ENCODE assay signal across 1 cellular context in the genomic region with DNA sequence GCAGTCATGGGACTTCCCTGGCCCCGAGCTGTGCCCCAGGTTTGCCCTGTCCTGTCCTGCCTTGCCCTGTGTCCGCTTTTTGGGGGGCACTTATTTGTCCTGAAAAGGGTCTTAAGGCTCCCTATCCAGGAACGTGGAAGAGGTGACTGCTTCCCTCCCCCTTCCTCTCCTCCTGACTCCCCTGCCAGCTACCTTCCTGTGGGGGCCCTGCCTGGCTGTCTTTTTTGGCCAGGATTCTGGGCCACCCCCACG.
TF ChIP-seq lines count a peak whose summit lies in the region.

No MANE protein-coding gene starts in this region.

TF ChIP-seq in GM23338, 12 proteins besides CTCF, POLR2A, EP300 and RAD21 (continued from another document):
- TF ChIP-seq, protein P1, sequence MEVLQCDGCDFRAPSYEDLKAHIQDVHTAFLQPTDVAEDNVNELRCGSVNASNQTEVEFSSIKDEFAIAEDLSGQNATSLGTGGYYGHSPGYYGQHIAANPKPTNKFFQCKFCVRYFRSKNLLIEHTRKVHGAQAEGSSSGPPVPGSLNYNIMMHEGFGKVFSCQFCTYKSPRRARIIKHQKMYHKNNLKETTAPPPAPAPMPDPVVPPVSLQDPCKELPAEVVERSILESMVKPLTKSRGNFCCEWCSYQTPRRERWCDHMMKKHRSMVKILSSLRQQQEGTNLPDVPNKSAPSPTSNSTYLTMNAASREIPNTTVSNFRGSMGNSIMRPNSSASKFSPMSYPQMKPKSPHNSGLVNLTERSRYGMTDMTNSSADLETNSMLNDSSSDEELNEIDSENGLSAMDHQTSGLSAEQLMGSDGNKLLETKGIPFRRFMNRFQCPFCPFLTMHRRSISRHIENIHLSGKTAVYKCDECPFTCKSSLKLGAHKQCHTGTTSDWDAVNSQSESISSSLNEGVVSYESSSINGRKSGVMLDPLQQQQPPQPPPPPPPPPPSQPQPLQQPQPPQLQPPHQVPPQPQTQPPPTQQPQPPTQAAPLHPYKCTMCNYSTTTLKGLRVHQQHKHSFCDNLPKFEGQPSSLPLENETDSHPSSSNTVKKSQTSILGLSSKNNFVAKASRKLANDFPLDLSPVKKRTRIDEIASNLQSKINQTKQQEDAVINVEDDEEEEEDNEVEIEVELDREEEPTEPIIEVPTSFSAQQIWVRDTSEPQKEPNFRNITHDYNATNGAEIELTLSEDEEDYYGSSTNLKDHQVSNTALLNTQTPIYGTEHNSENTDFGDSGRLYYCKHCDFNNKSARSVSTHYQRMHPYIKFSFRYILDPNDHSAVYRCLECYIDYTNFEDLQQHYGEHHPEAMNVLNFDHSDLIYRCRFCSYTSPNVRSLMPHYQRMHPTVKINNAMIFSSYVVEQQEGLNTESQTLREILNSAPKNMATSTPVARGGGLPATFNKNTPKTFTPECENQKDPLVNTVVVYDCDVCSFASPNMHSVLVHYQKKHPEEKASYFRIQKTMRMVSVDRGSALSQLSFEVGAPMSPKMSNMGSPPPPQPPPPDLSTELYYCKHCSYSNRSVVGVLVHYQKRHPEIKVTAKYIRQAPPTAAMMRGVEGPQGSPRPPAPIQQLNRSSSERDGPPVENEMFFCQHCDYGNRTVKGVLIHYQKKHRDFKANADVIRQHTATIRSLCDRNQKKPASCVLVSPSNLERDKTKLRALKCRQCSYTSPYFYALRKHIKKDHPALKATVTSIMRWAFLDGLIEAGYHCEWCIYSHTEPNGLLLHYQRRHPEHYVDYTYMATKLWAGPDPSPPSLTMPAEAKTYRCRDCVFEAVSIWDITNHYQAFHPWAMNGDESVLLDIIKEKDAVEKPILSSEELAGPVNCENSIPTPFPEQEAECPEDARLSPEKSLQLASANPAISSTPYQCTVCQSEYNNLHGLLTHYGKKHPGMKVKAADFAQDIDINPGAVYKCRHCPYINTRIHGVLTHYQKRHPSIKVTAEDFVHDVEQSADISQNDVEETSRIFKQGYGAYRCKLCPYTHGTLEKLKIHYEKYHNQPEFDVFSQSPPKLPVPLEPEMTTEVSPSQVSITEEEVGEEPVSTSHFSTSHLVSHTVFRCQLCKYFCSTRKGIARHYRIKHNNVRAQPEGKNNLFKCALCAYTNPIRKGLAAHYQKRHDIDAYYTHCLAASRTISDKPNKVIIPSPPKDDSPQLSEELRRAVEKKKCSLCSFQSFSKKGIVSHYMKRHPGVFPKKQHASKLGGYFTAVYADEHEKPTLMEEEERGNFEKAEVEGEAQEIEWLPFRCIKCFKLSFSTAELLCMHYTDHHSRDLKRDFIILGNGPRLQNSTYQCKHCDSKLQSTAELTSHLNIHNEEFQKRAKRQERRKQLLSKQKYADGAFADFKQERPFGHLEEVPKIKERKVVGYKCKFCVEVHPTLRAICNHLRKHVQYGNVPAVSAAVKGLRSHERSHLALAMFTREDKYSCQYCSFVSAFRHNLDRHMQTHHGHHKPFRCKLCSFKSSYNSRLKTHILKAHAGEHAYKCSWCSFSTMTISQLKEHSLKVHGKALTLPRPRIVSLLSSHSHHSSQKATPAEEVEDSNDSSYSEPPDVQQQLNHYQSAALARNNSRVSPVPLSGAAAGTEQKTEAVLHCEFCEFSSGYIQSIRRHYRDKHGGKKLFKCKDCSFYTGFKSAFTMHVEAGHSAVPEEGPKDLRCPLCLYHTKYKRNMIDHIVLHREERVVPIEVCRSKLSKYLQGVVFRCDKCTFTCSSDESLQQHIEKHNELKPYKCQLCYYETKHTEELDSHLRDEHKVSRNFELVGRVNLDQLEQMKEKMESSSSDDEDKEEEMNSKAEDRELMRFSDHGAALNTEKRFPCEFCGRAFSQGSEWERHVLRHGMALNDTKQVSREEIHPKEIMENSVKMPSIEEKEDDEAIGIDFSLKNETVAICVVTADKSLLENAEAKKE (CRISPR knock-in tag; IDR thresholded peaks at IDR 0.05), result no peak
- no peak for TF ChIP-seq EZH2phosphoT487 (IDR thresholded peaks at IDR 0.05; ENCODE audit: unreplicated experiment)
